Comparison of ENCODE assay signal across 2 cellular contexts in genomic region chr5:43084473-43084872, GRCh38.
A peak's percentile ranks its signal among the peaks of the same experiment; 100 is the strongest.
TF ChIP-seq lines count a peak whose summit lies in the region.

No MANE protein-coding gene starts in this region.

TF ChIP-seq in HEK293, 187 proteins besides CTCF, POLR2A, EP300 and RAD21:
- TF ChIP-seq SETDB1 (IDR thresholded peaks at IDR 0.05; ENCODE audit: insufficient read length, low read length) (peak; percentile 93), ZNF362 (tag by site-specific recombination; IDR thresholded peaks at IDR 0.05) (peak; percentile 29; the same call in 1 of the 2 replicates)

TF ChIP-seq in K562, 482 proteins besides CTCF, POLR2A, EP300 and RAD21:
- TF ChIP-seq CBX3 (IDR thresholded peaks at IDR 0.05; ENCODE audit: borderline replicate concordance in 1 of 2, low read length in 2 of 2) (peak in 1 of 2 experiments; percentile 93; a peak in 2 of 3 replicates), TRIM28 (IDR thresholded peaks at IDR 0.05) (peak; percentile 82), CBX5 (IDR thresholded peaks at IDR 0.05; ENCODE audit: borderline replicate concordance, low read depth) (peak; percentile 59; the same call in 1 of the 2 replicates), CHAMP1 (IDR thresholded peaks at IDR 0.05) (0 out of 2 replicates have a peak, but pooled peaks have one; percentile 35), ZNF384 (IDR thresholded peaks at IDR 0.05; ENCODE audit: low read depth, low read length) (peak; percentile 66; the same call in 1 of the 2 replicates), ZNF280A (IDR thresholded peaks at IDR 0.05; ENCODE audit: low read depth, partially characterized antibody) (peak; percentile 93), CC2D1A (IDR thresholded peaks at IDR 0.05) (peak; percentile 27; the same call in 1 of the 2 replicates), TRIM24 (IDR thresholded peaks at IDR 0.05) (peak; percentile 53 to 67; a peak in 3 of 4 replicates)
